1 cellular context compared by ENCODE assay signal in the genomic region with DNA sequence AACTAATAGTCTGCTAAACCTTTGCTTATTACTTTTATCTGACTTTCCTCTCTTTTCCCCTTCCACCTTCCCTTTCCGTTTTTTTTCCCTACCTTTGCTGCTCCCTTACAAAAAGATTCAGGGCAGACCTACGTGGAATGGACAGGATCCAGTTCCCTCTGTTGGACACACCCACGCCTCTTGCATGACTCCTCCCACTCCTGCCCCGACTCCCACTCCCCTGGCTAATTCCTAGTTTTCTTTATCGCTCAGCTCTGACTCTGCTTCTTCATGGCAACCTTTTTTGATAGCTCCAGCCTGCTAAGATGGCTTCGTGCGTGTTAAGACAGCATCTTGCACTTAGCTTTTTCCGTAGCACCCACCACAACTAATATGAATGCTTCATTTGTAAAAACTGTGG.
TF ChIP-seq lines count a peak whose summit lies in the region.

No MANE protein-coding gene starts in this region.

TF ChIP-seq in HEK293, 187 proteins besides CTCF, POLR2A, EP300 and RAD21 (continued from another document):
- TF ChIP-seq ZNF658 (tag by site-specific recombination; IDR thresholded peaks at IDR 0.05) = no peak
- TF ChIP-seq ZFHX2 (tag by site-specific recombination; conservative IDR thresholded peaks at IDR 0.05) = peak; percentile 67
- no peak for TF ChIP-seq ZFP69B (tag by site-specific recombination; IDR thresholded peaks at IDR 0.05)
- no peak for TF ChIP-seq ZNF133 (tag by site-specific recombination; IDR thresholded peaks at IDR 0.05)
- peak; percentile 24; the same call in 1 of the 2 replicates for TF ChIP-seq EGR2 (tag by site-specific recombination; IDR thresholded peaks at IDR 0.05; ENCODE audit: low read depth)
